In genomic region chr18:23105030-23105429, GRCh38 we compare ENCODE assay signal across 23 cellular contexts. TPM values are rescaled to one million over a fixed set of nuclear protein-coding genes. Genes with fewer than 3 reads are reported as not detected.
DNase-seq lines count a peak whose midpoint lies in the region; ATAC-seq, FAIRE-seq and TF ChIP-seq lines count a peak whose summit lies in the region.
"Had no signal": no experiment of that assay in that cellular context is flagged by ENCODE, and none has a peak within 500 bp of the region (broad histone marks: within the 10 kb centered on the region; RNA-seq: fewer than 3 reads in every experiment).

No MANE protein-coding gene starts in this region.

- H2BK5ac ChIP-seq in IMR-90 (ENCODE audit: low read depth, low read length, poor library complexity, severe bottlenecking): no peak overlapping the region
- H2BK5ac ChIP-seq in trophoblast cell (ENCODE audit: low read depth, low read length, poor library complexity): peak overlapping the region; percentile 66

- dilution Hi-C loops in IMR-90 (cut with HindIII; ENCODE audit: low sequenced_read_pairs, unreplicated experiment): no loop called here

- ATAC-seq in IMR-90 (ENCODE audit: low read depth): no peak
- ATAC-seq in K562: no peak
- no peak for ATAC-seq in T-helper 17 cell
- ATAC-seq: HepG2 had no signal

- H3K23ac ChIP-seq in IMR-90 (ENCODE audit: low read depth, low read length) (no peak overlapping the region), trophoblast cell (ENCODE audit: low read length) (no peak overlapping the region)

- H3K27me3 Mint-ChIP-seq in T-helper 17 cell: peaks cover 4% of the 10 kb centered on the region

- H2BK20ac ChIP-seq in IMR-90 (ENCODE audit: low read depth, low read length): peak overlapping the region; percentile 60

- in situ Hi-C loops in IMR-90 (cut with MboI; ENCODE audit: low sequenced_read_pairs): no loop called here
- in situ Hi-C loops in K562 (cut with MboI): no loop called here

- H3K9me1 ChIP-seq in IMR-90 (ENCODE audit: insufficient read depth, low read length) (peaks cover 11% of the 10 kb centered on the region), K562 (ENCODE audit: control insufficient read depth, insufficient read depth, low read length) (no peaks in the 10 kb centered on the region)

- 100% methylated on average over 2 of the region's 3 CpGs; no CpG with 5 or more reads in 1 of the 2 experiments for WGBS in IMR-90 (ENCODE audit: extremely low coverage in 2 of 2, insufficient read length in 1 of 2), 2 experiments
- WGBS in K562 (ENCODE audit: insufficient coverage, low coverage, missing lambda C conversion rate): 0% methylated on average over 3 of the region's 3 CpGs
- WGBS in trophoblast cell (ENCODE audit: extremely low coverage, insufficient coverage, insufficient read length): no CpG with 5 or more reads among the region's 3 CpGs

- peaks cover 6% of the 10 kb centered on the region for H3K4me1 Mint-ChIP-seq in T-helper 17 cell
- H3K4me1 Mint-ChIP-seq: CD4-positive, alpha-beta memory T cell had no signal

- no peak overlapping the region for H3K14ac ChIP-seq in IMR-90 (replicated peaks; ENCODE audit: low read depth, low read length)
- H3K14ac ChIP-seq in trophoblast cell (ENCODE audit: low read length): no peak overlapping the region

- TF ChIP-seq RAD21 in IMR-90 (IDR thresholded peaks at IDR 0.05; ENCODE audit: low read length) (no peak), K562 (CRISPR knock-in tag; conservative IDR thresholded peaks at IDR 0.05 in 1 of 2, IDR thresholded peaks at IDR 0.05 in 1 of 2) (no peak)

- FAIRE-seq in K562 (lab: Jason Lieb, UNC): no peak
- FAIRE-seq: GM18507, H1, HepG2, RCC 7860 had no signal

- H3K56ac ChIP-seq in IMR-90 (ENCODE audit: extremely low read depth, insufficient read depth, low read length): no peak overlapping the region

- DNase-seq in ELF-1 (ENCODE audit: low read depth, low spot score): peak; percentile 46
- DNase-seq in IMR-90: no peak
- no peak for DNase-seq in K562 (ENCODE audit: extremely low read depth in 1 of 4, low spot score in 3 of 4)
- peak; percentile 69 to 90 for DNase-seq in trophoblast cell
- no peak for DNase-seq in DMS 273 treated with DMSO at 0.1 percent for 48 hours (lab: John Stamatoyannopoulos, UW)
- DNase-seq in T-helper 17 cell: no peak
- DNase-seq in epidermal melanocyte (ENCODE audit: insufficient read length, low spot score): no peak
- DNase-seq: CD4-positive, alpha-beta memory T cell; COR-L47; DMS79 treated with DMSO at 0.1 percent for 48 hours; KG1; MM.1S; NCI-H1694; NCI-H2081; NCI-H2227 treated with DMSO at 0.1 percent for 48 hours; NCI-H526 treated with DMSO at 0.1 percent for 48 hours; SK-N-SH; SW 1271 had no signal

- H2AK5ac ChIP-seq in IMR-90 (ENCODE audit: low read depth, low read length): no peak overlapping the region
- no peak overlapping the region for H2AK5ac ChIP-seq in trophoblast cell (ENCODE audit: low read length)

- TF ChIP-seq EP300 in K562 (IDR thresholded peaks at IDR 0.05; ENCODE audit: low read length): no peak

- H4K8ac ChIP-seq in IMR-90 (ENCODE audit: low read depth in 2 of 2, low read length in 2 of 2) (no peak overlapping the region; a peak in 1 of 4 replicates), trophoblast cell (ENCODE audit: low read depth, low read length) (no peak overlapping the region)

- TF ChIP-seq CTCF in IMR-90 (conservative IDR thresholded peaks at IDR 0.05; ENCODE audit: low read depth, low read length): no peak
- TF ChIP-seq CTCF in K562 (IDR thresholded peaks at IDR 0.05 in 2 of 3, conservative IDR thresholded peaks at IDR 0.05 in 1 of 3; ENCODE audit: insufficient read depth in 2 of 3, low read depth in 1 of 3, low read length in 3 of 3): no peak

- H3K4me1 ChIP-seq in IMR-90 (ENCODE audit: control insufficient read depth, insufficient read depth, low read length) (peaks cover 13% of the 10 kb centered on the region), K562 (replicated peaks in 1 of 2; ENCODE audit: control insufficient read depth in 2 of 2, insufficient read depth in 2 of 2, low read length in 2 of 2) (peaks cover 0 to 3% of the 10 kb centered on the region in 2 experiments; a peak in 2 of 5 replicates), trophoblast cell (ENCODE audit: control insufficient read depth in 1 of 2, insufficient read depth in 2 of 2, low read length in 2 of 2) (peaks cover 15 to 19% of the 10 kb centered on the region in 2 experiments)

- H2AK9ac ChIP-seq in IMR-90 (replicated peaks; ENCODE audit: low read depth, low read length, poor library complexity): no peak overlapping the region

- TF ChIP-seq POLR2A in IMR-90 (IDR thresholded peaks at IDR 0.05; ENCODE audit: low read depth, low read length): no peak
- no peak for TF ChIP-seq POLR2A in K562 (conservative IDR thresholded peaks at IDR 0.05)

- no peak overlapping the region for H4K91ac ChIP-seq in IMR-90 (ENCODE audit: insufficient read depth, low read depth, low read length)
- H4K91ac ChIP-seq in trophoblast cell (ENCODE audit: low read depth, low read length): peak overlapping the region; percentile 65

- H3K9me3 ChIP-seq in IMR-90 (ENCODE audit: control insufficient read depth, insufficient read depth, low read length): no peaks in the 10 kb centered on the region
- H3K9me3 ChIP-seq in K562 (replicated peaks; ENCODE audit: control insufficient read depth, insufficient read depth, low read depth, low read length): no peaks in the 10 kb centered on the region
- no peaks in the 10 kb centered on the region for H3K9me3 ChIP-seq in trophoblast cell (ENCODE audit: insufficient read depth, low read depth, low read length)
- H3K9me3 ChIP-seq in T-helper 17 cell (ENCODE audit: control insufficient read depth, low read length, poor library complexity, severe bottlenecking): no peaks in the 10 kb centered on the region
- H3K9me3 ChIP-seq: SK-N-SH had no signal

- H2AFZ ChIP-seq in IMR-90 (replicated peaks; ENCODE audit: low read length, poor library complexity) (no peak overlapping the region), K562 (ENCODE audit: low read depth, low read length) (no peak overlapping the region), trophoblast cell (ENCODE audit: insufficient read depth, low read length, poor library complexity) (no peak overlapping the region)

- CTCF ChIA-PET in IMR-90 (lab: Yijun Ruan, JAX) (interaction anchor here (1.1 kb wide), 1 partner anchor 25 kb away, joined by 3 read pairs; no protein-coding TSS in a partner anchor), K562 (lab: Yijun Ruan, JAX; ENCODE audit: low intra/inter-chr PET ratio) (no interaction called here)

- H3K4ac ChIP-seq in IMR-90 (ENCODE audit: low read depth, low read length) (peak overlapping the region; percentile 18; the same call in 1 of the 2 replicates), trophoblast cell (ENCODE audit: low read depth, low read length) (no peak overlapping the region)

- H3K36me3 Mint-ChIP-seq in T-helper 17 cell (ENCODE audit: low read depth): no peaks in the 10 kb centered on the region
- H3K36me3 Mint-ChIP-seq: CD4-positive, alpha-beta memory T cell had no signal

- H2BK15ac ChIP-seq in IMR-90 (ENCODE audit: low read depth, low read length): peak overlapping the region; percentile 97; the same call in 2 of the 3 replicates

- no peak overlapping the region for H4K12ac ChIP-seq in trophoblast cell (ENCODE audit: low read depth, low read length)

- no peaks in the 10 kb centered on the region for H3K27me3 ChIP-seq in IMR-90 (ENCODE audit: control insufficient read depth, insufficient read depth, low read length)
- H3K27me3 ChIP-seq in K562 (ENCODE audit: control insufficient read depth in 2 of 2, insufficient read depth in 2 of 2, low read length in 2 of 2): peaks cover 30 to 33% of the 10 kb centered on the region in 2 experiments
- no peaks in the 10 kb centered on the region for H3K27me3 ChIP-seq in trophoblast cell (ENCODE audit: insufficient read depth, low read length)

- H3K9ac ChIP-seq in IMR-90 (ENCODE audit: low read depth, low read length): no peak overlapping the region
- H3K9ac ChIP-seq in K562 (ENCODE audit: insufficient read depth in 1 of 2, low read depth in 2 of 2, low read length in 2 of 2): no peak overlapping the region
- H3K9ac ChIP-seq in trophoblast cell (ENCODE audit: low read length): no peak overlapping the region
- H3K9ac ChIP-seq: SK-N-SH had no signal

- H3K4me3 ChIP-seq in IMR-90 (ENCODE audit: insufficient read depth, low read depth, low read length): no peak overlapping the region
- H3K4me3 ChIP-seq in K562: no peak overlapping the region
- no peak overlapping the region for H3K4me3 ChIP-seq in trophoblast cell (ENCODE audit: low read depth, low read length)

- H3K79me2 ChIP-seq in K562 (ENCODE audit: control insufficient read depth, insufficient read depth, low read length) (no peaks in the 10 kb centered on the region), trophoblast cell (ENCODE audit: control insufficient read depth, insufficient read depth, low read length, poor library complexity) (peaks cover 2% of the 10 kb centered on the region)

- H3K27ac ChIP-seq in IMR-90 (ENCODE audit: insufficient read depth, low read length) (no peak overlapping the region), K562 (ENCODE audit: extremely low read depth, low read depth, low read length) (no peak overlapping the region), trophoblast cell (ENCODE audit: low read depth, low read length) (peak overlapping the region; percentile 83)

- no peak overlapping the region for H2BK12ac ChIP-seq in trophoblast cell (ENCODE audit: low read length)

- intact Hi-C loops in IMR-90 (cut with micrococcal nuclease): no loop called here
- intact Hi-C loops in K562 (cut with micrococcal nuclease): no loop called here

- H4K20me1 ChIP-seq in IMR-90 (ENCODE audit: insufficient read depth, low read length): no peaks in the 10 kb centered on the region
- H4K20me1 ChIP-seq in K562 (replicated peaks; ENCODE audit: control insufficient read depth, insufficient read depth, low read length): no peaks in the 10 kb centered on the region

- no peak overlapping the region for H3K4me3 Mint-ChIP-seq in T-helper 17 cell
- H3K4me3 Mint-ChIP-seq: CD4-positive, alpha-beta memory T cell; T-helper 1 cell treated with Interleukin-12 subunit alpha and Interleukin-12 subunit beta and Interleukin-4 antibody, amounts not matched to agents 30 μg/mL and 1 μg/mL, for 36 hours had no signal

- peak overlapping the region; percentile 24; the same call in 1 of the 2 replicates for H2BK120ac ChIP-seq in IMR-90 (ENCODE audit: low read depth, low read length)
- H2BK120ac ChIP-seq in trophoblast cell (ENCODE audit: insufficient read depth, low read length, poor library complexity): no peak overlapping the region

- H3K18ac ChIP-seq in IMR-90 (ENCODE audit: low read depth, low read length) (no peak overlapping the region), trophoblast cell (ENCODE audit: low read length) (no peak overlapping the region)

- H4K5ac ChIP-seq in IMR-90 (ENCODE audit: low read depth, low read length): no peak overlapping the region

- 0 out of 4 replicates have a peak, but pooled peaks cover 0 to 3% of the 10 kb centered on the region in 2 experiments for H3K79me1 ChIP-seq in IMR-90 (ENCODE audit: low read depth in 1 of 2, low read length in 2 of 2)
- peaks cover 18% of the 10 kb centered on the region for H3K79me1 ChIP-seq in trophoblast cell (ENCODE audit: low read length)

- BruUV-seq in IMR-90 (replicated peaks; lab: Mats Ljungman, UMichigan) (no TSS peak), K562 (replicated peaks; lab: Mats Ljungman, UMichigan) (no TSS peak)

- no peak overlapping the region for H3K27ac Mint-ChIP-seq in T-helper 17 cell
- H3K27ac Mint-ChIP-seq: CD4-positive, alpha-beta memory T cell; T-helper 1 cell treated with Interleukin-12 subunit alpha and Interleukin-12 subunit beta and Interleukin-4 antibody, amounts not matched to agents 30 μg/mL and 1 μg/mL, for 36 hours had no signal

- no peaks in the 10 kb centered on the region for H3K36me3 ChIP-seq in IMR-90 (ENCODE audit: control insufficient read depth, insufficient read depth, low read length)
- H3K36me3 ChIP-seq in K562 (ENCODE audit: control insufficient read depth, insufficient read depth, low read length): no peaks in the 10 kb centered on the region
- H3K36me3 ChIP-seq in trophoblast cell (ENCODE audit: control insufficient read depth in 1 of 2, insufficient read depth in 2 of 2, low read length in 2 of 2): no peaks in the 10 kb centered on the region

- POLR2A ChIA-PET in IMR-90 (lab: Charles Lee; ENCODE audit: unreplicated experiment) (no interaction called here), K562 (lab: Yijun Ruan, JAX) (no interaction called here)

- H3K4me2 ChIP-seq in IMR-90 (ENCODE audit: low read depth, low read length): no peak overlapping the region
- no peak overlapping the region for H3K4me2 ChIP-seq in K562 (ENCODE audit: insufficient read depth, low read length)
- peak overlapping the region; percentile 2 for H3K4me2 ChIP-seq in trophoblast cell (ENCODE audit: low read length)
- H3K4me2 ChIP-seq: SK-N-SH had no signal

RNA-seq across cellular contexts. Expression of gene CABLES1, which starts 30.3 kb away (rescaled TPM):
- 4.7 and 5.7 TPM in 2 replicates for total RNA-seq in IMR-90 (2012; rRNA removed)
- 4.4 and 4.7 TPM in 2 replicates for polyA plus RNA-seq in IMR-90 (2012; rRNA removed)
- polyA plus RNA-seq in IMR-90 (2012; cell fraction: cytosol; rRNA removed): 2.2 and 5.2 TPM in 2 replicates
- polyA plus RNA-seq in IMR-90 (2012; cell fraction: nucleus; rRNA removed; ENCODE audit: low replicate concordance): 3.2 and 7.3 TPM in 2 replicates
- 0.76 TPM in 1 of 2 replicates, not detected in the other for total RNA-seq in K562 (2011; cell fraction: chromatin; rRNA removed; ENCODE audit: low replicate concordance)
- total RNA-seq in K562 (2011; cell fraction: nucleolus; rRNA removed): not detected in 2 replicates
- total RNA-seq in K562 (2011; cell fraction: nucleoplasm; rRNA removed): 0.31 TPM in 1 of 2 replicates, not detected in the other
- total RNA-seq in K562 (2014; rRNA removed): 0.04 and 0.09 TPM in 2 replicates
- not detected in 2 replicates for total RNA-seq in K562 (2014; rRNA removed; fragmentation: Illumina TruSeq; extraction: Trizol)
- total RNA-seq in K562 (2015; rRNA removed; fragmentation: Illumina TruSeq; extraction: Trizol): not detected in 2 replicates
- total RNA-seq in K562 (2021): 0.07 and 0.09 TPM in 2 replicates
- polyA plus RNA-seq in K562 (2011; rRNA removed): 0.04 TPM in 1 of 2 replicates, not detected in the other
- not detected in 2 replicates for polyA plus RNA-seq in K562 (2011; cell fraction: cytosol; rRNA removed)
- polyA plus RNA-seq in K562 (2011; cell fraction: nucleus; rRNA removed): 0.07 TPM in 1 of 2 replicates, not detected in the other
- polyA plus RNA-seq in K562 (2012): 0.08 and 0.10 TPM in 2 replicates
- 0.04 TPM in 1 of 2 replicates, not detected in the other for polyA plus RNA-seq in K562 (2014; fragmentation: Illumina TruSeq; extraction: Trizol)
- under 1 TPM; 0.04 to 0.10 TPM for polyA plus RNA-seq in K562 (2014; fragmentation: Nextera tagmentation; extraction: Ambion mirVana)
- not detected in 2 replicates for polyA plus RNA-seq in K562 (2014; rRNA removed)
- polyA minus RNA-seq in K562 (2011; rRNA and poly(A)+ RNA removed): not detected in 2 replicates
- polyA minus RNA-seq in K562 (2011; cell fraction: cytosol; rRNA and poly(A)+ RNA removed): not detected in 2 replicates
- 0.40 TPM in 1 of 2 replicates, not detected in the other for polyA minus RNA-seq in K562 (2011; cell fraction: nucleus; rRNA and poly(A)+ RNA removed)
- polyA plus RNA-seq in trophoblast cell (2013): 2.1 and 2.3 TPM in 2 replicates
- total RNA-seq in T-helper 17 cell: under 1 TPM in 1 of 2 donors, not detected in 1; 0.73 TPM
- polyA plus RNA-seq: CD4-positive, alpha-beta memory T cell had no signal

Comparison
In these comparisons a context has a peak if more than half of its experiments do, and no peak if none do; other contexts are left out.
1. DNase-seq: peak in ELF-1 (single experiment) and trophoblast cell (2 of 2); none in IMR-90 (single experiment), K562 (0 of 4), DMS 273 treated with DMSO at 0.1 percent for 48 hours (single experiment), T-helper 17 cell (0 of 3) and epidermal melanocyte (single experiment).